Comparison of ENCODE assay signal across 8 cellular contexts in the genomic region with DNA sequence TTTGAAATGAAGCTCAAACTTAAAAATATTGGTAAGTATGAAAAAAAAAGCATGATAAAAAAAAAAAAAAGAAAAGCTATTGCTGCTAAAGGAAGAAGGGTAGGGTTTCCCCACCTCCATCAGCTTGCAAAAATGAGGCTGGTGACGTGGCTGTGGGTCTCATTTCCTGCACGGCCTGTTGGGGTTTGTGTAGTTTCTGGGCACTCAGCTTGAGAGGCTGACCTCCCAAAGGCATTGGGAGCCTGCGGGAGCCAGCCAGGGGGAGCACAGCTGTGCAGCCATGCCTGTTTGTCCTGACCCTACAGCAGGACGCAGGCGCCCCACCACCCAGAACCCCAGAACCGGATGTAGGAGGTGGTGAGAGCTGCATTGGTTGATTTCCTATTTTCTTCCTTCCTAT. TPM values are rescaled to one million over a fixed set of nuclear protein-coding genes. Genes with fewer than 3 reads are reported as not detected.
A peak's percentile ranks its signal among the peaks of the same experiment; 100 is the strongest.
DNase-seq lines count a peak whose midpoint lies in the region; ATAC-seq and TF ChIP-seq lines count a peak whose summit lies in the region.
"Had no signal": no experiment of that assay in that cellular context is flagged by ENCODE, and none has a peak within 500 bp of the region (broad histone marks: within the 10 kb centered on the region; RNA-seq: fewer than 3 reads in every experiment).

No MANE protein-coding gene starts in this region.

- H3K4me1 ChIP-seq in upper lobe of right lung (no peaks in the 10 kb centered on the region), ovary (ENCODE audit: insufficient read depth) (no peaks in the 10 kb centered on the region)

- H3K27me3 ChIP-seq in upper lobe of right lung (peaks cover 6% of the 10 kb centered on the region), ovary (no peaks in the 10 kb centered on the region)

- H3K36me3 ChIP-seq in upper lobe of right lung: no peaks in the 10 kb centered on the region
- H3K36me3 ChIP-seq in ovary: no peaks in the 10 kb centered on the region

- H3K4me3 ChIP-seq in upper lobe of right lung (no peak overlapping the region), ovary (no peak overlapping the region)
- H3K4me3 ChIP-seq: lung had no signal

- no peak for TF ChIP-seq CTCF in upper lobe of right lung (IDR thresholded peaks at IDR 0.05)
- no peak for TF ChIP-seq CTCF in ovary (IDR thresholded peaks at IDR 0.05)

- no peak for TF ChIP-seq POLR2A in ovary (IDR thresholded peaks at IDR 0.05)

- ATAC-seq in GM19455 (IDR thresholded peaks at IDR 0.05; ENCODE audit: unreplicated experiment) (peak; percentile 80), HG03558 (IDR thresholded peaks at IDR 0.05; ENCODE audit: extremely low read depth, unreplicated experiment) (peak; percentile 76), upper lobe of right lung (peak; percentile 62)

- peak; percentile 31 for DNase-seq in activated T-cell treated with anti-CD3 and anti-CD28 coated beads for 1 hour (ENCODE audit: low read depth)
- peak; percentile 6 for DNase-seq in myocyte (ENCODE audit: low read depth)
- peak; percentile 66 for DNase-seq in upper lobe of right lung
- no peak for DNase-seq in ovary
- DNase-seq in NCI-H345 treated with DMSO at 0.1 percent for 48 hours (lab: John Stamatoyannopoulos, UW; ENCODE audit: unreplicated experiment): no peak

- H3K9me3 ChIP-seq in upper lobe of right lung (no peaks in the 10 kb centered on the region), ovary (no peaks in the 10 kb centered on the region)

- intact Hi-C loops in upper lobe of right lung (cut with DNase I) (no loop called here), ovary (cut with DNase I) (no loop called here)

- H3K27ac ChIP-seq in upper lobe of right lung: no peak overlapping the region
- H3K27ac ChIP-seq in ovary: no peak overlapping the region

- no peak for TF ChIP-seq EP300 in ovary (IDR thresholded peaks at IDR 0.05)

- WGBS in ovary, 3 donors: 74 to 79% (median 79%) methylated on average over 6 of the region's 6 CpGs

RNA-seq across cellular contexts. Expression of a gene that starts 48.8 kb away (rescaled TPM):
- not detected in 2 replicates for total RNA-seq in myocyte
- not detected for polyA plus RNA-seq in myocyte (2012)
- 5.8 TPM for total RNA-seq in upper lobe of right lung
- total RNA-seq in ovary: 1 to 10 TPM in 2 of 7 donors, under 1 TPM in 5; 0.28 to 2.5 (median 0.80) TPM
- polyA plus RNA-seq in ovary: 1 to 10 TPM in 1 of 2 donors, under 1 TPM in 1; 0.51 to 1.9 TPM

Comparison
In these comparisons a context has a peak if more than half of its experiments do, and no peak if none do; other contexts are left out.
1. DNase-seq: peak in activated T-cell treated with anti-CD3 and anti-CD28 coated beads for 1 hour (single experiment), myocyte (single experiment) and upper lobe of right lung (single experiment); none in ovary (0 of 5) and NCI-H345 treated with DMSO at 0.1 percent for 48 hours (single experiment).
2. Peak in every context shown above with its lines, with median percentiles within 50 percentile points of each other: ATAC-seq.